ENCODE assay signal across 18 cellular contexts in the genomic region with DNA sequence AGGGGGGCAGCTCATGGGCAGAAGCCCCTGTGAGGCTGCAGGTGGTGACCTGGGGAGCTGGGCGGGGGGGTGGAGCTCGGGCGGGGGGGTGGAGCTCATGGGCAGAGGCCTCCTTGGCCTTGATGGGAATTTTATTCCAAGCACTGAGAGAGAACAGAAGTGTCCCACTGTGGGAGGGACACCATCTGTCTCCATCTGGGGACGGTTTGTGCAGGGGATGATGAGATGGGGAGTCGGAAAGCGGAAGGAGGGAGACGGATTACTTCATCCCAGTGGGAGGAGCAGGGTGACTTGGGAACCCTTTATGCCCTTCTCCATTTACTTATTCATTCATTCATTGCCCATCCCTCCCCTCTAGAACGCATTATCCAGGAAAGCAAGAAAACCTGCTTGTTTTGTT.
A peak's percentile ranks its signal among the peaks of the same experiment; 100 is the strongest.
DNase-seq lines count a peak whose midpoint lies in the region; ATAC-seq and TF ChIP-seq lines count a peak whose summit lies in the region.
"Had no signal": no experiment of that assay in that cellular context is flagged by ENCODE, and none has a peak within 500 bp of the region (broad histone marks: within the 10 kb centered on the region; RNA-seq: fewer than 3 reads in every experiment).

No MANE protein-coding gene starts in this region.

- peaks cover 29% of the 10 kb centered on the region for H3K27me3 Mint-ChIP-seq in glutamatergic neuron (ENCODE audit: unreplicated experiment)
- H3K27me3 Mint-ChIP-seq: B cell had no signal

- DNase-seq in NCI-H524 (lab: John Stamatoyannopoulos, UW) (peak; percentile 46 to 82), NCI-H524 treated with DMSO at 0.1 percent for 48 hours (lab: John Stamatoyannopoulos, UW) (no peak), NCI-H2171 treated with DMSO at 0.1 percent for 48 hours (lab: John Stamatoyannopoulos, UW) (peak; percentile 83), glutamatergic neuron (peak; percentile 64), superior temporal gyrus (ENCODE audit: extremely low spot score) (peak; percentile 31)
- DNase-seq in stimulated activated naive CD8-positive, alpha-beta T cell treated with anti-CD3 and anti-CD28 coated beads, Interleukin-15, Interleukin-2, amounts not matched to agents 100 U/mL and 50 U/mL, for 24 hours: no peak
- DNase-seq in activated CD4-positive, CD25-positive, alpha-beta regulatory T cell (lab: John Stamatoyannopoulos, UW): no peak
- DNase-seq: 8988T; Calu3; CD8-positive, alpha-beta T cell; GDM1; GOT3; H7; HFFc6; IMR-90 had no signal

- ATAC-seq in stimulated activated naive CD8-positive, alpha-beta T cell treated with anti-CD3 and anti-CD28 coated beads, Interleukin-15, Interleukin-2, amounts not matched to agents 100 U/mL and 50 U/mL, for 24 hours: no peak
- ATAC-seq in GM19455 (IDR thresholded peaks at IDR 0.05; ENCODE audit: unreplicated experiment): no peak
- ATAC-seq: CD8-positive, alpha-beta T cell; HCT116 had no signal

- peaks cover 15% of the 10 kb centered on the region for H3K9me3 Mint-ChIP-seq in glutamatergic neuron (ENCODE audit: unreplicated experiment)
- H3K9me3 Mint-ChIP-seq: CD8-positive, alpha-beta T cell had no signal

- H3K36me3 Mint-ChIP-seq in glutamatergic neuron (ENCODE audit: unreplicated experiment): no peaks in the 10 kb centered on the region
- H3K36me3 Mint-ChIP-seq: CD8-positive, alpha-beta T cell had no signal

- peak overlapping the region; percentile 25 for H3K27ac Mint-ChIP-seq in glutamatergic neuron (ENCODE audit: unreplicated experiment)
- H3K27ac Mint-ChIP-seq: B cell; CD8-positive, alpha-beta T cell; HFFc6 had no signal

- peak overlapping the region; percentile 14 for H3K4me3 Mint-ChIP-seq in glutamatergic neuron (ENCODE audit: unreplicated experiment)
- H3K4me3 Mint-ChIP-seq: B cell; CD8-positive, alpha-beta T cell; HFFc6 had no signal

- H3K4me1 Mint-ChIP-seq in glutamatergic neuron (ENCODE audit: low read depth, unreplicated experiment): peaks cover 23% of the 10 kb centered on the region
- H3K4me1 Mint-ChIP-seq: B cell had no signal

- no peak for TF ChIP-seq CTCF in glutamatergic neuron (IDR thresholded peaks at IDR 0.05; ENCODE audit: partially characterized antibody, unreplicated experiment)

Comparison
In these comparisons a context has a peak if more than half of its experiments do, and no peak if none do; other contexts are left out.
1. DNase-seq: peak in NCI-H524 (2 of 2), NCI-H2171 treated with DMSO at 0.1 percent for 48 hours (single experiment), glutamatergic neuron (single experiment) and superior temporal gyrus (single experiment); none in NCI-H524 treated with DMSO at 0.1 percent for 48 hours (single experiment), stimulated activated naive CD8-positive, alpha-beta T cell treated with anti-CD3 and anti-CD28 coated beads, Interleukin-15, Interleukin-2, amounts not matched to agents 100 U/mL and 50 U/mL, for 24 hours (single experiment) and activated CD4-positive, CD25-positive, alpha-beta regulatory T cell (0 of 4).